In the genomic region with DNA sequence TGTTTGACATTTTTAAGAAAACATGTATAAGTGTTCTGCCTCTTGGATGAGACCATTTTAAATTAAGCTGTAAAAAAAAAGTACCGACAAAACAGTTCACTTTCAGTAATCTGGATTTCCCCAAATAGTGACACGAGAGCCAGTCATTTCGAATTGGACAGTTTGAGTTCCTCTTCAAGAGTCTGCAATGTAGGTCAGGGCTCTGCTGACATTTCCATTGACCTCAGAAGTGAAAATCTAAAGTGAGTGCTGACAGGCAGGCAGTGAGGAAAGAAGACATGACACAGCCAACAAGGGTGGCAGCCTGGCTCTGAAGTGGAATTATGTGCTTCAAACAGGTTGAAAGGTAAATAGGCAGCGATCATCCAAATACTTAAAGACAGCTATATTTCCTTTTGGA, we compare ENCODE assay signal across 10 cellular contexts. TPM values are rescaled to one million over a fixed set of nuclear protein-coding genes. Genes with fewer than 3 reads are reported as not detected.
DNase-seq lines count a peak whose midpoint lies in the region; ATAC-seq and TF ChIP-seq lines count a peak whose summit lies in the region.
"Had no signal": no experiment of that assay in that cellular context is flagged by ENCODE, and none has a peak within 500 bp of the region (broad histone marks: within the 10 kb centered on the region; RNA-seq: fewer than 3 reads in every experiment).

A gene with protein sequence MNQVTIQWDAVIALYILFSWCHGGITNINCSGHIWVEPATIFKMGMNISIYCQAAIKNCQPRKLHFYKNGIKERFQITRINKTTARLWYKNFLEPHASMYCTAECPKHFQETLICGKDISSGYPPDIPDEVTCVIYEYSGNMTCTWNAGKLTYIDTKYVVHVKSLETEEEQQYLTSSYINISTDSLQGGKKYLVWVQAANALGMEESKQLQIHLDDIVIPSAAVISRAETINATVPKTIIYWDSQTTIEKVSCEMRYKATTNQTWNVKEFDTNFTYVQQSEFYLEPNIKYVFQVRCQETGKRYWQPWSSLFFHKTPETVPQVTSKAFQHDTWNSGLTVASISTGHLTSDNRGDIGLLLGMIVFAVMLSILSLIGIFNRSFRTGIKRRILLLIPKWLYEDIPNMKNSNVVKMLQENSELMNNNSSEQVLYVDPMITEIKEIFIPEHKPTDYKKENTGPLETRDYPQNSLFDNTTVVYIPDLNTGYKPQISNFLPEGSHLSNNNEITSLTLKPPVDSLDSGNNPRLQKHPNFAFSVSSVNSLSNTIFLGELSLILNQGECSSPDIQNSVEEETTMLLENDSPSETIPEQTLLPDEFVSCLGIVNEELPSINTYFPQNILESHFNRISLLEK (plus strand): TSS at position 259 of the 400 bp plus-strand sequence. CDS start 1,667 bp downstream, outside the sequence.

- peaks cover 5% of the 10 kb centered on the region in 2 donors for H3K4me1 ChIP-seq in adrenal gland (replicated peaks in 1 of 2)
- H3K4me1 ChIP-seq in mesenchymal stem cell (ENCODE audit: control insufficient read depth, insufficient read depth, low read depth, low read length): no peaks in the 10 kb centered on the region

- WGBS in adrenal gland, 4 donors: 34 to 50% (median 46%) methylated on average over 4 of the region's 4 CpGs
- WGBS in mesenchymal stem cell: 78% methylated on average over 3 of the region's 4 CpGs

- H3K4me2 ChIP-seq in mesenchymal stem cell (ENCODE audit: low read length, poor library complexity, severe bottlenecking): no peak within 1 kb of the TSS

- H3K4ac ChIP-seq in mesenchymal stem cell (ENCODE audit: low read depth in 1 of 2, low read length in 2 of 2): no peak within 1 kb of the TSS

- H4K91ac ChIP-seq in mesenchymal stem cell (ENCODE audit: low read length): no peak within 1 kb of the TSS

- no peak within 1 kb of the TSS for H3K14ac ChIP-seq in mesenchymal stem cell (ENCODE audit: low read length in 2 of 2)

- ATAC-seq in GM18505 (IDR thresholded peaks at IDR 0.05; ENCODE audit: unreplicated experiment) (peak; percentile 81), GM19455 (IDR thresholded peaks at IDR 0.05; ENCODE audit: unreplicated experiment) (peak; percentile 89), HG03108 (IDR thresholded peaks at IDR 0.05; ENCODE audit: unreplicated experiment) (peak; percentile 84)

- TF ChIP-seq CTCF in adrenal gland (IDR thresholded peaks at IDR 0.05): no peak

- H3K23ac ChIP-seq in mesenchymal stem cell (ENCODE audit: low read length in 2 of 2): no peak within 1 kb of the TSS

- no peak within 1 kb of the TSS for H4K8ac ChIP-seq in mesenchymal stem cell (ENCODE audit: low read length)

- no peak within 1 kb of the TSS for H2AK5ac ChIP-seq in mesenchymal stem cell (ENCODE audit: low read length, severe bottlenecking)

- H3K27ac ChIP-seq in adrenal gland (no peak within 1 kb of the TSS), mesenchymal stem cell (ENCODE audit: low read length, poor library complexity, severe bottlenecking) (no peak within 1 kb of the TSS)

- H3K79me1 ChIP-seq in mesenchymal stem cell (replicated peaks; ENCODE audit: low read length, poor library complexity, severe bottlenecking): no peaks in the 10 kb centered on the region

- H2BK12ac ChIP-seq in mesenchymal stem cell (ENCODE audit: low read length in 2 of 2): no peak within 1 kb of the TSS

- no peak within 1 kb of the TSS for H2BK120ac ChIP-seq in mesenchymal stem cell (ENCODE audit: low read depth, low read length)

- H3K27me3 ChIP-seq in adrenal gland: no peaks in the 10 kb centered on the region
- no peaks in the 10 kb centered on the region for H3K27me3 ChIP-seq in mesenchymal stem cell (ENCODE audit: control insufficient read depth in 1 of 2, insufficient read depth in 1 of 2, low read length in 2 of 2)

- H3K4me3 ChIP-seq in adrenal gland (no peak within 1 kb of the TSS), mesenchymal stem cell (ENCODE audit: insufficient read depth in 1 of 2, low read depth in 1 of 2, low read length in 2 of 2) (no peak within 1 kb of the TSS)

- no peaks in the 10 kb centered on the region for H3K36me3 ChIP-seq in adrenal gland (replicated peaks in 1 of 2)
- no peaks in the 10 kb centered on the region for H3K36me3 ChIP-seq in mesenchymal stem cell (ENCODE audit: control insufficient read depth in 1 of 2, insufficient read depth in 2 of 2, low read depth in 1 of 2, low read length in 2 of 2)

- TF ChIP-seq POLR2A in GM18505 (IDR thresholded peaks at IDR 0.05; ENCODE audit: borderline replicate concordance, extremely low read depth, insufficient read depth, insufficient read length): no peak
- TF ChIP-seq POLR2A in adrenal gland (IDR thresholded peaks at IDR 0.05): no peak

- no peak within 1 kb of the TSS for H2AFZ ChIP-seq in mesenchymal stem cell (ENCODE audit: low read depth, low read length)

- H3K18ac ChIP-seq in mesenchymal stem cell (ENCODE audit: low read depth in 1 of 2, low read length in 2 of 2): no peak within 1 kb of the TSS

- H2BK5ac ChIP-seq in mesenchymal stem cell (ENCODE audit: low read depth, low read length, poor library complexity, severe bottlenecking): no peak within 1 kb of the TSS

- no peak within 1 kb of the TSS for H2BK15ac ChIP-seq in mesenchymal stem cell (ENCODE audit: low read depth, poor library complexity, severe bottlenecking)

- intact Hi-C loops in adrenal gland (cut with DNase I): no loop called here

- DNase-seq in adrenal gland (peak in 6 of 7 donors; percentile 33 to 64 (median 50)), HT-29 (ENCODE audit: low spot score) (no peak), NCI-H526 treated with DMSO at 0.1 percent for 48 hours (lab: John Stamatoyannopoulos, UW) (no peak), mesenchymal stem cell (no peak), AML-193 (lab: John Stamatoyannopoulos, UW) (no peak)
- DNase-seq: activated CD8-positive, alpha-beta memory T cell treated with anti-CD3 and anti-CD28 coated beads for 24 hours; naive B cell had no signal

- H3K9ac ChIP-seq in mesenchymal stem cell (ENCODE audit: low read length): no peak within 1 kb of the TSS

- H3K9me3 ChIP-seq in adrenal gland (replicated peaks in 1 of 3) (no peaks in the 10 kb centered on the region), mesenchymal stem cell (ENCODE audit: control insufficient read depth, low read length) (no peaks in the 10 kb centered on the region)

RNA-seq across cellular contexts. Expression of the gene that starts here (rescaled TPM):
- total RNA-seq in adrenal gland: 1 to 10 TPM; 1.0 to 2.8 (median 1.9) TPM
- polyA plus RNA-seq in adrenal gland: 1 to 10 TPM in 1 of 3 donors, under 1 TPM in 2; 0.03 to 2.0 (median 0.16) TPM
- total RNA-seq in HT-29 (2014; rRNA removed; shearing (Covaris generic)): not detected in 2 replicates
- polyA plus RNA-seq in mesenchymal stem cell (2013, experiment 1 of 2): not detected
- polyA plus RNA-seq in mesenchymal stem cell (2013, experiment 2 of 2): not detected

Comparison
In these comparisons a context has a peak if more than half of its experiments do, and no peak if none do; other contexts are left out.
1. DNase-seq: peak in adrenal gland (6 of 7); none in HT-29 (single experiment), NCI-H526 treated with DMSO at 0.1 percent for 48 hours (single experiment), mesenchymal stem cell (single experiment) and AML-193 (0 of 2).
2. Peak in every context shown above with its lines, with median percentiles within 50 percentile points of each other: ATAC-seq.